1 cellular context compared by ENCODE assay signal in genomic region chr2:198059800-198060199, GRCh38.
TF ChIP-seq lines count a peak whose summit lies in the region.

No MANE protein-coding gene starts in this region.

TF ChIP-seq in GM23338, 12 proteins besides CTCF, POLR2A, EP300 and RAD21 (continued from another document):
- TF ChIP-seq, protein P1, sequence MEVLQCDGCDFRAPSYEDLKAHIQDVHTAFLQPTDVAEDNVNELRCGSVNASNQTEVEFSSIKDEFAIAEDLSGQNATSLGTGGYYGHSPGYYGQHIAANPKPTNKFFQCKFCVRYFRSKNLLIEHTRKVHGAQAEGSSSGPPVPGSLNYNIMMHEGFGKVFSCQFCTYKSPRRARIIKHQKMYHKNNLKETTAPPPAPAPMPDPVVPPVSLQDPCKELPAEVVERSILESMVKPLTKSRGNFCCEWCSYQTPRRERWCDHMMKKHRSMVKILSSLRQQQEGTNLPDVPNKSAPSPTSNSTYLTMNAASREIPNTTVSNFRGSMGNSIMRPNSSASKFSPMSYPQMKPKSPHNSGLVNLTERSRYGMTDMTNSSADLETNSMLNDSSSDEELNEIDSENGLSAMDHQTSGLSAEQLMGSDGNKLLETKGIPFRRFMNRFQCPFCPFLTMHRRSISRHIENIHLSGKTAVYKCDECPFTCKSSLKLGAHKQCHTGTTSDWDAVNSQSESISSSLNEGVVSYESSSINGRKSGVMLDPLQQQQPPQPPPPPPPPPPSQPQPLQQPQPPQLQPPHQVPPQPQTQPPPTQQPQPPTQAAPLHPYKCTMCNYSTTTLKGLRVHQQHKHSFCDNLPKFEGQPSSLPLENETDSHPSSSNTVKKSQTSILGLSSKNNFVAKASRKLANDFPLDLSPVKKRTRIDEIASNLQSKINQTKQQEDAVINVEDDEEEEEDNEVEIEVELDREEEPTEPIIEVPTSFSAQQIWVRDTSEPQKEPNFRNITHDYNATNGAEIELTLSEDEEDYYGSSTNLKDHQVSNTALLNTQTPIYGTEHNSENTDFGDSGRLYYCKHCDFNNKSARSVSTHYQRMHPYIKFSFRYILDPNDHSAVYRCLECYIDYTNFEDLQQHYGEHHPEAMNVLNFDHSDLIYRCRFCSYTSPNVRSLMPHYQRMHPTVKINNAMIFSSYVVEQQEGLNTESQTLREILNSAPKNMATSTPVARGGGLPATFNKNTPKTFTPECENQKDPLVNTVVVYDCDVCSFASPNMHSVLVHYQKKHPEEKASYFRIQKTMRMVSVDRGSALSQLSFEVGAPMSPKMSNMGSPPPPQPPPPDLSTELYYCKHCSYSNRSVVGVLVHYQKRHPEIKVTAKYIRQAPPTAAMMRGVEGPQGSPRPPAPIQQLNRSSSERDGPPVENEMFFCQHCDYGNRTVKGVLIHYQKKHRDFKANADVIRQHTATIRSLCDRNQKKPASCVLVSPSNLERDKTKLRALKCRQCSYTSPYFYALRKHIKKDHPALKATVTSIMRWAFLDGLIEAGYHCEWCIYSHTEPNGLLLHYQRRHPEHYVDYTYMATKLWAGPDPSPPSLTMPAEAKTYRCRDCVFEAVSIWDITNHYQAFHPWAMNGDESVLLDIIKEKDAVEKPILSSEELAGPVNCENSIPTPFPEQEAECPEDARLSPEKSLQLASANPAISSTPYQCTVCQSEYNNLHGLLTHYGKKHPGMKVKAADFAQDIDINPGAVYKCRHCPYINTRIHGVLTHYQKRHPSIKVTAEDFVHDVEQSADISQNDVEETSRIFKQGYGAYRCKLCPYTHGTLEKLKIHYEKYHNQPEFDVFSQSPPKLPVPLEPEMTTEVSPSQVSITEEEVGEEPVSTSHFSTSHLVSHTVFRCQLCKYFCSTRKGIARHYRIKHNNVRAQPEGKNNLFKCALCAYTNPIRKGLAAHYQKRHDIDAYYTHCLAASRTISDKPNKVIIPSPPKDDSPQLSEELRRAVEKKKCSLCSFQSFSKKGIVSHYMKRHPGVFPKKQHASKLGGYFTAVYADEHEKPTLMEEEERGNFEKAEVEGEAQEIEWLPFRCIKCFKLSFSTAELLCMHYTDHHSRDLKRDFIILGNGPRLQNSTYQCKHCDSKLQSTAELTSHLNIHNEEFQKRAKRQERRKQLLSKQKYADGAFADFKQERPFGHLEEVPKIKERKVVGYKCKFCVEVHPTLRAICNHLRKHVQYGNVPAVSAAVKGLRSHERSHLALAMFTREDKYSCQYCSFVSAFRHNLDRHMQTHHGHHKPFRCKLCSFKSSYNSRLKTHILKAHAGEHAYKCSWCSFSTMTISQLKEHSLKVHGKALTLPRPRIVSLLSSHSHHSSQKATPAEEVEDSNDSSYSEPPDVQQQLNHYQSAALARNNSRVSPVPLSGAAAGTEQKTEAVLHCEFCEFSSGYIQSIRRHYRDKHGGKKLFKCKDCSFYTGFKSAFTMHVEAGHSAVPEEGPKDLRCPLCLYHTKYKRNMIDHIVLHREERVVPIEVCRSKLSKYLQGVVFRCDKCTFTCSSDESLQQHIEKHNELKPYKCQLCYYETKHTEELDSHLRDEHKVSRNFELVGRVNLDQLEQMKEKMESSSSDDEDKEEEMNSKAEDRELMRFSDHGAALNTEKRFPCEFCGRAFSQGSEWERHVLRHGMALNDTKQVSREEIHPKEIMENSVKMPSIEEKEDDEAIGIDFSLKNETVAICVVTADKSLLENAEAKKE (CRISPR knock-in tag; IDR thresholded peaks at IDR 0.05) = no peak
- TF ChIP-seq JUNB (IDR thresholded peaks at IDR 0.05; ENCODE audit: unreplicated experiment) = no peak
